ENCODE assay signal across 1 cellular context in the genomic region with DNA sequence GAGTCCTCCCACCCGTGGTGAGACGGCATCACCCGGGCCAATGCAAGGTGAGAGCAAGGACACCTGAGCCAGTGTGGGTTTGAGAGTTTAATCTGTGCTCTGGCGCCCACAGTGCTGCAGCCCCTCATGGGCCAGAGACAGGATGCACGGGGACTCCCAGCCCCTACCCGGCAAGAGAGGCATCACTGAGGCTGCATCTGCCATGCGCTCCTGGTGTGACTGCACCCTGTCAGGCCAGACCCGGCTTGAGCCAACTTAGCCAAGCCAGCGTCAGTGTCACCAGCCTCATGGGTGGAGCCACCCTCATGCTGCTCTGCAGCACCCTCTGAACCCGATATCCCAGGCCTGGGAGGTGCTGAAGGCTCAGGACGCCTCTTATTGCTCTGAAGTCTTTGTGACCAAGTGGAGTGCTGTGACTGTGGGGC.
TF ChIP-seq lines count a peak whose summit lies in the region.

No MANE protein-coding gene starts in this region.

TF ChIP-seq in HepG2, 621 proteins besides CTCF, POLR2A, EP300 and RAD21 (continued from another document):
- TF ChIP-seq, protein P1, sequence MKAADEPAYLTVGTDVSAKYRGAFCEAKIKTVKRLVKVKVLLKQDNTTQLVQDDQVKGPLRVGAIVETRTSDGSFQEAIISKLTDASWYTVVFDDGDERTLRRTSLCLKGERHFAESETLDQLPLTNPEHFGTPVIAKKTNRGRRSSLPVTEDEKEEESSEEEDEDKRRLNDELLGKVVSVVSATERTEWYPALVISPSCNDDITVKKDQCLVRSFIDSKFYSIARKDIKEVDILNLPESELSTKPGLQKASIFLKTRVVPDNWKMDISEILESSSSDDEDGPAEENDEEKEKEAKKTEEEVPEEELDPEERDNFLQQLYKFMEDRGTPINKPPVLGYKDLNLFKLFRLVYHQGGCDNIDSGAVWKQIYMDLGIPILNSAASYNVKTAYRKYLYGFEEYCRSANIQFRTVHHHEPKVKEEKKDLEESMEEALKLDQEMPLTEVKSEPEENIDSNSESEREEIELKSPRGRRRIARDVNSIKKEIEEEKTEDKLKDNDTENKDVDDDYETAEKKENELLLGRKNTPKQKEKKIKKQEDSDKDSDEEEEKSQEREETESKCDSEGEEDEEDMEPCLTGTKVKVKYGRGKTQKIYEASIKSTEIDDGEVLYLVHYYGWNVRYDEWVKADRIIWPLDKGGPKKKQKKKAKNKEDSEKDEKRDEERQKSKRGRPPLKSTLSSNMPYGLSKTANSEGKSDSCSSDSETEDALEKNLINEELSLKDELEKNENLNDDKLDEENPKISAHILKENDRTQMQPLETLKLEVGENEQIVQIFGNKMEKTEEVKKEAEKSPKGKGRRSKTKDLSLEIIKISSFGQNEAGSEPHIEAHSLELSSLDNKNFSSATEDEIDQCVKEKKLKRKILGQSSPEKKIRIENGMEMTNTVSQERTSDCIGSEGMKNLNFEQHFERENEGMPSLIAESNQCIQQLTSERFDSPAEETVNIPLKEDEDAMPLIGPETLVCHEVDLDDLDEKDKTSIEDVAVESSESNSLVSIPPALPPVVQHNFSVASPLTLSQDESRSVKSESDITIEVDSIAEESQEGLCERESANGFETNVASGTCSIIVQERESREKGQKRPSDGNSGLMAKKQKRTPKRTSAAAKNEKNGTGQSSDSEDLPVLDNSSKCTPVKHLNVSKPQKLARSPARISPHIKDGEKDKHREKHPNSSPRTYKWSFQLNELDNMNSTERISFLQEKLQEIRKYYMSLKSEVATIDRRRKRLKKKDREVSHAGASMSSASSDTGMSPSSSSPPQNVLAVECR (CRISPR knock-in tag; IDR thresholded peaks at IDR 0.05; ENCODE audit: borderline replicate concordance) = no peak
- no peak for TF ChIP-seq ZNF720 (CRISPR knock-in tag; IDR thresholded peaks at IDR 0.05)
- TF ChIP-seq GABPB1 (CRISPR knock-in tag; IDR thresholded peaks at IDR 0.05) = 0 out of 2 replicates have a peak, but pooled peaks have one; percentile 2
- TF ChIP-seq PITX1 (CRISPR knock-in tag; IDR thresholded peaks at IDR 0.05) = no peak
- no peak for TF ChIP-seq GATA4 (IDR thresholded peaks at IDR 0.05; ENCODE audit: borderline replicate concordance, low read depth)
- TF ChIP-seq CEBPB (IDR thresholded peaks at IDR 0.05; ENCODE audit: borderline replicate concordance, low read depth, low read length) = no peak
- TF ChIP-seq CBX2 (IDR thresholded peaks at IDR 0.05; ENCODE audit: low read depth, low read length) = no peak
- no peak for TF ChIP-seq CBX2 (CRISPR knock-in tag; IDR thresholded peaks at IDR 0.05; ENCODE audit: low read depth)
- TF ChIP-seq, protein P2, sequence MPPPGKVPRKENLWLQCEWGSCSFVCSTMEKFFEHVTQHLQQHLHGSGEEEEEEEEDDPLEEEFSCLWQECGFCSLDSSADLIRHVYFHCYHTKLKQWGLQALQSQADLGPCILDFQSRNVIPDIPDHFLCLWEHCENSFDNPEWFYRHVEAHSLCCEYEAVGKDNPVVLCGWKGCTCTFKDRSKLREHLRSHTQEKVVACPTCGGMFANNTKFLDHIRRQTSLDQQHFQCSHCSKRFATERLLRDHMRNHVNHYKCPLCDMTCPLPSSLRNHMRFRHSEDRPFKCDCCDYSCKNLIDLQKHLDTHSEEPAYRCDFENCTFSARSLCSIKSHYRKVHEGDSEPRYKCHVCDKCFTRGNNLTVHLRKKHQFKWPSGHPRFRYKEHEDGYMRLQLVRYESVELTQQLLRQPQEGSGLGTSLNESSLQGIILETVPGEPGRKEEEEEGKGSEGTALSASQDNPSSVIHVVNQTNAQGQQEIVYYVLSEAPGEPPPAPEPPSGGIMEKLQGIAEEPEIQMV (CRISPR knock-in tag; IDR thresholded peaks at IDR 0.05; ENCODE audit: low read depth) = no peak
